1 cellular context compared by ENCODE assay signal in genomic region chr10:31158000-31158658, GRCh38.
TF ChIP-seq lines count a peak whose summit lies in the region.

No MANE protein-coding gene starts in this region.

TF ChIP-seq in GM23338, 12 proteins besides CTCF, POLR2A, EP300 and RAD21 (continued from another document):
- no peak for TF ChIP-seq ZNF462 (CRISPR knock-in tag; IDR thresholded peaks at IDR 0.05)
- no peak for TF ChIP-seq JUNB (IDR thresholded peaks at IDR 0.05; ENCODE audit: unreplicated experiment)
TF ChIP-seq in GM23338: peak in this region for 0.
